ENCODE assay signal across 16 cellular contexts in the genomic region with DNA sequence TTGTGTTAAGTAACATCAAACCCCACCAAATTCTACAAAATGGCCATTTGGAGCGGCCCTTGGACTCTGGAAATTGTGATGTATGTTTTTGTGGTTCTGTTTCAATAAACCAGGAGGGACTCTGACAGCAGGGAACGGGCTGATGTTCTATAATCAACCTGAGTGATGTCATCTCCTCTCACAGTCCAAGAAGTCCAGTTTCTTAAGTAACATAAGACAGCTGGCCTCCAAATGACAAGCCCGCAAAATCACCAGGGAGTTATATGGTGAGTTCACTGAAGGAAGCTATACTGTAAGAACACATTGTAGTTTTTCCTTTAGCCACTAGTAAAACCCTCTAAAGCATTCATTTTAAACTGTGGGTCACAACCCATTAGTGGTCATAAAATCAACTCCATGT. TPM values are rescaled to one million over a fixed set of nuclear protein-coding genes. Genes with fewer than 3 reads are reported as not detected.
DNase-seq lines count a peak whose midpoint lies in the region; ATAC-seq, FAIRE-seq and TF ChIP-seq lines count a peak whose summit lies in the region.
"Had no signal": no experiment of that assay in that cellular context is flagged by ENCODE, and none has a peak within 500 bp of the region (broad histone marks: within the 10 kb centered on the region; RNA-seq: fewer than 3 reads in every experiment).

No MANE protein-coding gene starts in this region.

- ATAC-seq in right cardiac atrium = no peak
- no peak for ATAC-seq in GM21423 (IDR thresholded peaks at IDR 0.05; ENCODE audit: unreplicated experiment)
- ATAC-seq: activated CD8-positive, alpha-beta memory T cell treated with anti-CD3 and anti-CD28 coated beads, Interleukin-2, amount 10 ng/mL, durations not matched to agents 7 days and 5 days had no signal

- peaks cover 2% of the 10 kb centered on the region for H3K9me1 ChIP-seq in keratinocyte (ENCODE audit: control insufficient read depth, extremely low read depth, insufficient read depth, low read length)

- no peaks in the 10 kb centered on the region for H3K79me2 ChIP-seq in keratinocyte (ENCODE audit: control insufficient read depth, insufficient read depth, low read length)

- no peak overlapping the region for H2AFZ ChIP-seq in keratinocyte (ENCODE audit: control insufficient read depth, low read length)

- peak overlapping the region; percentile 9 for H3K9ac ChIP-seq in keratinocyte (ENCODE audit: control insufficient read depth, extremely low read depth, insufficient read depth, low read length)

- H3K9me3 ChIP-seq in right atrium auricular region = no peaks in the 10 kb centered on the region
- no peaks in the 10 kb centered on the region for H3K9me3 ChIP-seq in right cardiac atrium (ENCODE audit: control insufficient read depth, low read length)
- H3K9me3 ChIP-seq in keratinocyte (ENCODE audit: control insufficient read depth, low read depth, low read length) = no peaks in the 10 kb centered on the region
- H3K9me3 ChIP-seq: colonic mucosa, HAP-1 had no signal

- dilution Hi-C loops in keratinocyte (cut with MboI; ENCODE audit: extremely low pct_ligation_motif_present, low sequenced_read_pairs) = no loop called here

- H3K4me1 ChIP-seq in right atrium auricular region (peaks cover 0 to 23% of the 10 kb centered on the region in 2 donors), right cardiac atrium (ENCODE audit: control insufficient read depth, insufficient read depth, low read length) (peaks cover 2% of the 10 kb centered on the region), keratinocyte (ENCODE audit: control insufficient read depth, extremely low read depth, insufficient read depth, low read length) (peaks cover 58% of the 10 kb centered on the region)
- H3K4me1 ChIP-seq: colonic mucosa, HAP-1 had no signal

- H3K27ac ChIP-seq in right atrium auricular region (peak overlapping the region in 1 of 2 donors; percentile 55), right cardiac atrium (ENCODE audit: low read length) (no peak overlapping the region), VCaP (peak overlapping the region; percentile 78), keratinocyte (ENCODE audit: control insufficient read depth, insufficient read depth, low read length) (peak overlapping the region; percentile 58)
- H3K27ac ChIP-seq: colonic mucosa had no signal

- H4K20me1 ChIP-seq in keratinocyte (ENCODE audit: control insufficient read depth, extremely low read depth, insufficient read depth, low read length) = peaks cover 3% of the 10 kb centered on the region

- intact Hi-C loops in right cardiac atrium (cut with DNase I) = no loop called here

- peak overlapping the region; percentile 61 for H3K4me2 ChIP-seq in keratinocyte (ENCODE audit: control insufficient read depth, extremely low read depth, insufficient read depth, low read depth, low read length)

- H3K4me3 ChIP-seq in right atrium auricular region (no peak overlapping the region), right cardiac atrium (ENCODE audit: low read length) (no peak overlapping the region), keratinocyte (ENCODE audit: control insufficient read depth in 2 of 3, extremely low read depth in 1 of 3, insufficient read depth in 2 of 3, low read depth in 1 of 3, low read length in 3 of 3) (peak overlapping the region in 1 of 3 experiments; percentile 30)
- H3K4me3 ChIP-seq: colonic mucosa, HAP-1 had no signal

- H3K27me3 ChIP-seq in right atrium auricular region (no peaks in the 10 kb centered on the region), right cardiac atrium (ENCODE audit: control insufficient read depth, insufficient read depth) (no peaks in the 10 kb centered on the region), keratinocyte (ENCODE audit: control insufficient read depth, extremely low read depth, insufficient read depth, low read length) (no peaks in the 10 kb centered on the region)
- H3K27me3 ChIP-seq: colonic mucosa had no signal

- TF ChIP-seq CTCF in right atrium auricular region (IDR thresholded peaks at IDR 0.05) = no peak
- TF ChIP-seq CTCF in VCaP (conservative IDR thresholded peaks at IDR 0.05) = no peak
- no peak for TF ChIP-seq CTCF in keratinocyte (optimal IDR thresholded peaks at IDR 0.05 in 1 of 3, IDR thresholded peaks at IDR 0.05 in 1 of 3, conservative IDR thresholded peaks at IDR 0.05 in 1 of 3; ENCODE audit: extremely low read depth in 1 of 3, insufficient read depth in 2 of 3, low read length in 3 of 3)

- 69% methylated on average over 3 of the region's 3 CpGs for WGBS in right cardiac atrium

- H3K36me3 ChIP-seq in right atrium auricular region (peaks cover 63% of the 10 kb centered on the region), keratinocyte (ENCODE audit: control insufficient read depth in 2 of 2, extremely low read depth in 1 of 2, insufficient read depth in 2 of 2, low read length in 2 of 2) (peaks cover 7 to 8% of the 10 kb centered on the region in 2 experiments)

- peak; percentile 21 for DNase-seq in right atrium auricular region (ENCODE audit: low spot score)
- DNase-seq in right cardiac atrium = no peak
- no peak for DNase-seq in keratinocyte (ENCODE audit: low read depth, low spot score)
- DNase-seq in urothelium cell line (ENCODE audit: low spot score) = peak; percentile 46
- no peak for DNase-seq in GM19240 (ENCODE audit: insufficient read length, low spot score)
- no peak for DNase-seq in anterior cingulate cortex (lab: John Stamatoyannopoulos, UW)
- DNase-seq: activated CD8-positive, alpha-beta memory T cell treated with anti-CD3 and anti-CD28 coated beads, Interleukin-2, amount 10 ng/mL, durations not matched to agents 7 days and 5 days; colonic mucosa; DMS 273 treated with DMSO at 0.1 percent for 48 hours; left ventricle myocardium superior; NCI-H1694 treated with DMSO at 0.1 percent for 48 hours; stimulated activated CD4-positive, alpha-beta T cell treated with anti-CD3 and anti-CD28 coated beads, Interleukin-15, amount 100 ng/mL, for 24 hours had no signal

- FAIRE-seq in keratinocyte (lab: Jason Lieb, UNC) (no peak), urothelium cell line (lab: Jason Lieb, UNC) (no peak)
- FAIRE-seq: GM12891 had no signal

RNA-seq across cellular contexts. Expression of a gene that starts 34.0 kb away (rescaled TPM):
- total RNA-seq in right atrium auricular region = 100 to 1,000 TPM; 289 to 443 TPM
- total RNA-seq in right cardiac atrium = 100 to 1,000 TPM; 344 to 515 (median 449) TPM
- polyA plus RNA-seq in right cardiac atrium = 413 TPM
- 27.0 to 33.3 TPM (median 30.9 TPM) in 3 replicates for polyA plus RNA-seq in keratinocyte
- 25.9 TPM for polyA plus RNA-seq in keratinocyte (2011; ENCODE audit: low read depth)
- 21.4 and 34.2 TPM in 2 replicates for polyA plus RNA-seq in keratinocyte (2011; cell fraction: cytosol; rRNA removed)
- polyA plus RNA-seq in keratinocyte (2011; cell fraction: nucleus; rRNA removed) = 30.0 and 37.8 TPM in 2 replicates
- 28.3 and 48.5 TPM in 2 replicates for polyA plus RNA-seq in keratinocyte (2012; ENCODE audit: low replicate concordance)
- 21.7 to 25.8 TPM (median 24.0 TPM) in 3 replicates for polyA minus RNA-seq in keratinocyte
- polyA minus RNA-seq in keratinocyte (2011; cell fraction: cytosol; rRNA and poly(A)+ RNA removed) = 16.3 TPM
- polyA minus RNA-seq in keratinocyte (2011; cell fraction: nucleus; rRNA and poly(A)+ RNA removed) = 14.7 and 16.8 TPM in 2 replicates

Comparison
In these comparisons a context has a peak if more than half of its experiments do, and no peak if none do; other contexts are left out.
1. DNase-seq: peak in right atrium auricular region (single experiment) and urothelium cell line (single experiment); none in right cardiac atrium (0 of 3), keratinocyte (single experiment), GM19240 (single experiment) and anterior cingulate cortex (0 of 58).